In the genomic region with DNA sequence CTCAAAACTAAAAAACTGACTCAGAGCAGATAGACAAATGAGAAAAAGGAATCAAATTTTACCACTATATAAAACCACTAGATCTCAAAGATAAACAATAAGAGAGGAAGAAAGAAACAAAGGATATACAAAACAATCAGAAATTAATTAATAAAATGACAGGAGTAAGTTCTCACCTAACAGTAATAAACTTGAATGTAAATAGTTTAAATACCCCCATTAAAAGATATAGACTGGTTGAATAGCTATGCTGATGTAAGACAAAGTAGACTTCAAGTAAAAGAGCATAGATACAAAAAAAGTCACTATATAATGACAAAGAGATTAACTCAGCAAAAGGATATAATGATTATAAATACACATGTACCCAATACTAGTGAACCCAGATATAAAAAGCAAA, we compare ENCODE assay signal across 27 cellular contexts.
"Had no signal": no experiment of that assay in that cellular context is flagged by ENCODE, and none has a peak within 500 bp of the region (broad histone marks: within the 10 kb centered on the region; RNA-seq: fewer than 3 reads in every experiment).

No MANE protein-coding gene starts in this region.

- H3K9me3 ChIP-seq: testis, thyroid gland, vagina had no signal

- DNase-seq: stimulated activated CD4-positive, alpha-beta T cell treated with anti-CD3 and anti-CD28 coated beads, Interleukin-2, amount 100 ng/mL, for 48 hours; stimulated activated CD4-positive, alpha-beta T cell treated with anti-CD3 and anti-CD28 coated beads, Interleukin-4, amount 100 ng/mL, for 1 hour; stimulated activated CD4-positive, alpha-beta T cell treated with anti-CD3 and anti-CD28 coated beads, Interleukin-4, amount 100 ng/mL, for 24 hours; stimulated activated CD4-positive, alpha-beta T cell treated with anti-CD3 and anti-CD28 coated beads, Interleukin-4, amount 100 ng/mL, for 4 hours; stimulated activated CD8-positive, alpha-beta memory T cell treated with anti-CD3 and anti-CD28 coated beads, Interleukin-4, amount 100 ng/mL, for 48 hours; stimulated activated naive B cell treated with anti-CD40 and anti-IgM and Interleukin-4, amounts not matched to agents 10 μg/mL and 1 μg/mL and 100 μg/mL, for 72 hours; stimulated activated naive CD4-positive, alpha-beta T cell; stimulated activated naive CD4-positive, alpha-beta T cell treated with Interleukin-2 at 50 U/mL for 16 hours; stimulated activated naive CD8-positive, alpha-beta T cell treated with anti-CD3 and anti-CD28 coated beads, Interleukin-15, amount 100 ng/mL, for 72 hours; stimulated activated naive CD8-positive, alpha-beta T cell treated with anti-CD3 and anti-CD28 coated beads, Interleukin-15, Interleukin-2, amounts not matched to agents 100 U/mL and 50 U/mL, for 24 hours; stomach; substantia nigra; testis; thyroid gland; tibial artery; transverse colon; trophoblast cell; upper lobe of left lung; upper lobe of right lung; uterus had no signal

- H3K4me1 ChIP-seq: stomach, suprapubic skin, testis, thyroid gland, tibial artery, tibial nerve, upper lobe of left lung, upper lobe of right lung, uterus, vagina had no signal

- H3K36me3 ChIP-seq: stomach, suprapubic skin, thoracic aorta, thyroid gland, tibial artery, tibial nerve, transverse colon, upper lobe of left lung, upper lobe of right lung, uterus, vagina had no signal

- H3K27ac ChIP-seq: stomach, suprapubic skin, testis, thoracic aorta, thyroid gland, tibial artery, tibial nerve, transverse colon, upper lobe of left lung, upper lobe of right lung, uterus, vagina had no signal

- ATAC-seq: stimulated activated effector memory CD8-positive, alpha-beta T cell treated with anti-CD3 and anti-CD28 coated beads, Interleukin-12 subunit alpha, Interleukin-12 subunit beta, amount 100 ng/mL, for 72 hours; stimulated activated memory B cell treated with anti-CD40 and anti-IgM and Interleukin-4, amounts not matched to agents 10 μg/mL and 1 μg/mL and 100 μg/mL, for 72 hours; stimulated activated naive B cell treated with anti-CD40 and anti-IgM and Interleukin-4, amounts not matched to agents 10 μg/mL and 1 μg/mL and 100 μg/mL, for 72 hours; stimulated activated naive CD8-positive, alpha-beta T cell treated with anti-CD3 and anti-CD28 coated beads, Interleukin-15, amount 100 ng/mL, for 72 hours; stimulated activated naive CD8-positive, alpha-beta T cell treated with anti-CD3 and anti-CD28 coated beads, Interleukin-15, Interleukin-2, amounts not matched to agents 100 U/mL and 50 U/mL, for 24 hours; upper lobe of right lung had no signal

- H3K4me3 ChIP-seq: stomach, suprapubic skin, testis, thoracic aorta, thyroid gland, tibial artery, tibial nerve, transverse colon, upper lobe of left lung, upper lobe of right lung, uterus, vagina had no signal

- H3K27me3 ChIP-seq: stomach, suprapubic skin, testis, thyroid gland, tibial nerve, transverse colon, upper lobe of left lung, upper lobe of right lung, uterus, vagina had no signal

- FAIRE-seq: urothelium cell line had no signal
